ENCODE assay signal across 16 cellular contexts in the genomic region with DNA sequence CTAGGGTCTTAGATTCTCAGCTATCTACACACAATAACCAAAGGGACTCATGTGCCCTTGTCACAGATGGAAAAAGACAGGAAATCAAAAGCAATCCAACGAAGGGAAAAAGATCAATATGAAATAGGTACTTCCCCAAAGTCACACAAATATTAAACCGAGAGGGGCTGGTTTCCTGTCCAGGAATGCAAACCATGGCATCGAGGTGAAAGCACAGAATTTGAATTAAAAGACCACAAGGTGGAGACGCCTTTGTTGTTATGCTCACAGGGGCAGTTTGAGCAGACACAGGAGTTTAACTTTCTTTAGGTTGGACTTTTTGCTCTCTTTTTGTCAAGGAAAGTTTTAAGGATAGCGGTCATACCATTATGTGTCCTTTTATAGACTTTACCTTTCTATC.
A peak's percentile ranks its signal among the peaks of the same experiment; 100 is the strongest.
DNase-seq lines count a peak whose midpoint lies in the region; ATAC-seq lines count a peak whose summit lies in the region.
"Had no signal": no experiment of that assay in that cellular context is flagged by ENCODE, and none has a peak within 500 bp of the region (broad histone marks: within the 10 kb centered on the region; RNA-seq: fewer than 3 reads in every experiment).

No MANE protein-coding gene starts in this region.

- peak; percentile 76 for ATAC-seq in GM19025 (IDR thresholded peaks at IDR 0.05; ENCODE audit: low read depth, unreplicated experiment)
- peak; percentile 72 for ATAC-seq in GM21723 (IDR thresholded peaks at IDR 0.05; ENCODE audit: unreplicated experiment)
- peak; percentile 91 for ATAC-seq in HG03066 (IDR thresholded peaks at IDR 0.05; ENCODE audit: low read depth, unreplicated experiment)
- ATAC-seq: gastroesophageal sphincter, PC-3, sciatic nerve had no signal

- DNase-seq in NAMALWA (ENCODE audit: low spot score) (peak; percentile 1), retina (no peak), DMS79 treated with DMSO at 0.1 percent for 48 hours (lab: John Stamatoyannopoulos, UW) (no peak), NCI-H226 (no peak)
- DNase-seq in stimulated activated CD4-positive, alpha-beta T cell treated with anti-CD3 and anti-CD28 coated beads, Interleukin-2, amount 100 ng/mL, for 24 hours: no peak
- DNase-seq: activated CD4-positive, alpha-beta memory T cell treated with anti-CD3 and anti-CD28 coated beads, Interleukin-2, amount 10 ng/mL, durations not matched to agents 7 days and 5 days; KBM-7; NCI-H1436; NCI-H446; PC-3; stimulated activated CD4-positive, alpha-beta T cell treated with anti-CD3 and anti-CD28 coated beads, Interleukin-2, amount 100 ng/mL, for 48 hours had no signal
